In genomic region chr1:22832414-22832786, GRCh38 we compare ENCODE assay signal across 10 cellular contexts.
A peak's percentile ranks its signal among the peaks of the same experiment; 100 is the strongest.
DNase-seq lines count a peak whose midpoint lies in the region; ATAC-seq and TF ChIP-seq lines count a peak whose summit lies in the region.
"Had no signal": no experiment of that assay in that cellular context is flagged by ENCODE, and none has a peak within 500 bp of the region (broad histone marks: within the 10 kb centered on the region; RNA-seq: fewer than 3 reads in every experiment).

No MANE protein-coding gene starts in this region.

- peak overlapping the region; percentile 18 for H3K27ac Mint-ChIP-seq in type B pancreatic cell
- H3K27ac Mint-ChIP-seq in activated CD8-positive, alpha-beta memory T cell treated with anti-CD3 and anti-CD28 coated beads, Interleukin-2, amount 10 ng/mL, durations not matched to agents 7 days and 5 days: no peak overlapping the region

- H3K4me3 Mint-ChIP-seq in type B pancreatic cell: no peak overlapping the region
- H3K4me3 Mint-ChIP-seq in activated CD8-positive, alpha-beta memory T cell treated with anti-CD3 and anti-CD28 coated beads, Interleukin-2, amount 10 ng/mL, durations not matched to agents 7 days and 5 days: no peak overlapping the region

- no peaks in the 10 kb centered on the region for H3K36me3 Mint-ChIP-seq in type B pancreatic cell
- no peaks in the 10 kb centered on the region for H3K36me3 Mint-ChIP-seq in activated CD8-positive, alpha-beta memory T cell treated with anti-CD3 and anti-CD28 coated beads, Interleukin-2, amount 10 ng/mL, durations not matched to agents 7 days and 5 days

- ATAC-seq in activated CD8-positive, alpha-beta memory T cell treated with anti-CD3 and anti-CD28 coated beads, Interleukin-2, amount 10 ng/mL, durations not matched to agents 7 days and 5 days: no peak

- TF ChIP-seq CTCF in foreskin fibroblast (IDR thresholded peaks at IDR 0.05; ENCODE audit: low read depth, low read length): no peak
- TF ChIP-seq CTCF in type B pancreatic cell (conservative IDR thresholded peaks at IDR 0.05): no peak

- peak; percentile 58 for DNase-seq in DMS53 (lab: John Stamatoyannopoulos, UW)
- DNase-seq in DMS53 treated with DMSO at 0.1 percent for 48 hours (lab: John Stamatoyannopoulos, UW; ENCODE audit: unreplicated experiment): no peak
- DNase-seq in SW480 (ENCODE audit: low spot score): peak; percentile 17
- DNase-seq in foreskin fibroblast: peak; percentile 74 to 81
- no peak for DNase-seq in type B pancreatic cell (ENCODE audit: extremely low spot score, unreplicated experiment)
- no peak for DNase-seq in putamen (ENCODE audit: low spot score)
- no peak for DNase-seq in activated CD8-positive, alpha-beta memory T cell treated with anti-CD3 and anti-CD28 coated beads, Interleukin-2, amount 10 ng/mL, durations not matched to agents 7 days and 5 days
- DNase-seq in pons (ENCODE audit: low spot score): no peak
- DNase-seq: activated CD4-positive, alpha-beta T cell treated with anti-CD3 and anti-CD28 coated beads for 1 hour; heart right ventricle had no signal

- H3K27me3 Mint-ChIP-seq in type B pancreatic cell: no peaks in the 10 kb centered on the region
- H3K27me3 Mint-ChIP-seq in activated CD8-positive, alpha-beta memory T cell treated with anti-CD3 and anti-CD28 coated beads, Interleukin-2, amount 10 ng/mL, durations not matched to agents 7 days and 5 days: peaks cover 18% of the 10 kb centered on the region

- CTCF ChIA-PET in activated CD8-positive, alpha-beta memory T cell treated with anti-CD3 and anti-CD28 coated beads, Interleukin-2, amount 10 ng/mL, durations not matched to agents 7 days and 5 days (lab: Charles Lee): no interaction called here

- H3K4me3 ChIP-seq in foreskin fibroblast (ENCODE audit: low read depth in 1 of 2, low read length in 2 of 2): no peak overlapping the region
- H3K4me3 ChIP-seq: heart right ventricle had no signal

- H3K9me3 Mint-ChIP-seq in type B pancreatic cell: no peaks in the 10 kb centered on the region
- no peaks in the 10 kb centered on the region for H3K9me3 Mint-ChIP-seq in activated CD8-positive, alpha-beta memory T cell treated with anti-CD3 and anti-CD28 coated beads, Interleukin-2, amount 10 ng/mL, durations not matched to agents 7 days and 5 days (ENCODE audit: low read depth)

- peaks cover 48% of the 10 kb centered on the region for H3K4me1 Mint-ChIP-seq in type B pancreatic cell (ENCODE audit: unreplicated experiment)
- no peaks in the 10 kb centered on the region for H3K4me1 Mint-ChIP-seq in activated CD8-positive, alpha-beta memory T cell treated with anti-CD3 and anti-CD28 coated beads, Interleukin-2, amount 10 ng/mL, durations not matched to agents 7 days and 5 days

Comparison
In these comparisons a context has a peak if more than half of its experiments do, and no peak if none do; other contexts are left out.
1. DNase-seq: peak in DMS53 (single experiment), SW480 (single experiment) and foreskin fibroblast (2 of 2); none in DMS53 treated with DMSO at 0.1 percent for 48 hours (single experiment), type B pancreatic cell (single experiment), putamen (single experiment), activated CD8-positive, alpha-beta memory T cell treated with anti-CD3 and anti-CD28 coated beads, Interleukin-2, amount 10 ng/mL, durations not matched to agents 7 days and 5 days (single experiment) and pons (single experiment).